Comparison of ENCODE assay signal across 13 cellular contexts in the genomic region with DNA sequence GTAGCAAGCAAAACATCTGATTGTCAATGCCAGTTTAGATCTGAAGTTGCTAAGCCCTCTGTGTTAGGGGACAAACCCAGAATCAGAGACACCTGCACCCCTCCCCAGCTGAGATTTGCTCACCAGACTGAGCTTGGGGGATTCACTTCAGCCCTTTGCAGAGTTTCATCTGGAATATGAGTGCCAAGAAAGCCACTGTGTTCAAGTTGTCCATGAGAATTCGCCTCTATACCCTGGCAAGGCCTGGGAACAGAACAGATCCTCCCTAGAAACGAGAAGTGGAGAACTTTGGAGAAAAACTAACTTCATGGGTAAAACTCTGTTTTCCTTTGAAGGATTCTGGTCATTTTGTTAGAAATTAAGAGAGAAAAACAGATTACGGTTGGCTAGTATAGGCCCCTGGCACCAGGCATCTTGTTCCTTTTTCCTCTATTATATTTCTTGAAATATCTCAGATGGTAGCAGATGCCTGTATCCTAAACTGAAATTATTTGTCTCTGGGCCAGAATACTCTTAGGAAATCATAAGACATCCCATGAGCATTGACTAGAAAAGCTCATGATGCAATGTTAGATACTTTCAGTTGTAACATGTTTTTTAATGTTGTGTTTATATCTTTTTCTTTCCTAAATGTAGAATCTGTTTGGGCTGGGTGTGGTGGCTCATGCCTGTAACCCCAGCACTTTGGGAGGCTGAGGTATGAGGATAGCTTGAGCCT.
DNase-seq lines count a peak whose midpoint lies in the region; ATAC-seq and TF ChIP-seq lines count a peak whose summit lies in the region.
"Had no signal": no experiment of that assay in that cellular context is flagged by ENCODE, and none has a peak within 500 bp of the region (broad histone marks: within the 10 kb centered on the region; RNA-seq: fewer than 3 reads in every experiment).

No MANE protein-coding gene starts in this region.

- H3K9me3 ChIP-seq in SJSA1 (replicated peaks) (no peaks in the 10 kb centered on the region), neutrophil (no peaks in the 10 kb centered on the region), transverse colon (no peaks in the 10 kb centered on the region)

- in situ Hi-C loops in transverse colon (cut with MboI; ENCODE audit: low pct_ligation_motif_present in 1 of 4, low pct_unique_long_range_greater_than_20kb in 1 of 4, low sequenced_read_pairs in 3 of 4): no loop called here

- peaks cover 38% of the 10 kb centered on the region for H3K4me1 ChIP-seq in SJSA1 (replicated peaks)
- H3K4me1 ChIP-seq in neutrophil (ENCODE audit: control insufficient read depth in 1 of 2, insufficient read depth in 1 of 2, low read depth in 1 of 2, low read length in 1 of 2): peaks cover 22 to 26% of the 10 kb centered on the region in 2 experiments
- H3K4me1 ChIP-seq in transverse colon: peaks cover 0 to 22% (median 3%) of the 10 kb centered on the region in 4 donors

- no peak for TF ChIP-seq EP300 in transverse colon (IDR thresholded peaks at IDR 0.05; ENCODE audit: low read depth)

- 73 to 100% methylated on average over 1 to 3 of the region's 3 CpGs for WGBS in transverse colon (ENCODE audit: low coverage in 1 of 2), 2 donors

- DNase-seq in SJSA1 (ENCODE audit: low read depth in 1 of 2, low spot score in 2 of 2) (no peak), fibroblast of pulmonary artery (ENCODE audit: low read depth) (peak; percentile 72), transverse colon (no peak), NCI-H69 (lab: John Stamatoyannopoulos, UW) (no peak), NOMO-1 treated with DMSO at 0.1 percent for 48 hours (lab: John Stamatoyannopoulos, UW; ENCODE audit: unreplicated experiment) (no peak), NCI-H1694 (lab: John Stamatoyannopoulos, UW) (no peak)
- DNase-seq: activated B cell treated with CpG ODN at 0.5 μM for 24 hours; CD8-positive, alpha-beta T cell; NCI-H2171 treated with DMSO at 0.1 percent for 48 hours; occipital lobe; SW 1271 had no signal

- H3K27ac ChIP-seq in SJSA1 (peak overlapping the region; percentile 85), neutrophil (peak overlapping the region; percentile 77), transverse colon (peak overlapping the region; percentile 9 to 70 (median 28))

- TF ChIP-seq CTCF in fibroblast of pulmonary artery (IDR thresholded peaks at IDR 0.05; ENCODE audit: low read length, missing control alignments) (no peak), neutrophil (IDR thresholded peaks at IDR 0.05) (no peak), transverse colon (IDR thresholded peaks at IDR 0.05) (no peak)

- no peaks in the 10 kb centered on the region for H3K27me3 ChIP-seq in SJSA1 (replicated peaks)
- no peaks in the 10 kb centered on the region for H3K27me3 ChIP-seq in neutrophil
- no peaks in the 10 kb centered on the region for H3K27me3 ChIP-seq in transverse colon

- no peak overlapping the region for H3K4me3 ChIP-seq in SJSA1
- H3K4me3 ChIP-seq in fibroblast of pulmonary artery (replicated peaks; ENCODE audit: low read depth, low read length): no peak overlapping the region
- H3K4me3 ChIP-seq in neutrophil (ENCODE audit: low read depth in 1 of 2, low read length in 1 of 2): no peak overlapping the region
- no peak overlapping the region for H3K4me3 ChIP-seq in transverse colon

- H3K36me3 ChIP-seq in SJSA1 (no peaks in the 10 kb centered on the region), neutrophil (no peaks in the 10 kb centered on the region), transverse colon (no peaks in the 10 kb centered on the region)

- intact Hi-C loops in transverse colon (cut with DNase I; ENCODE audit: low total_unique reads): no loop called here

- TF ChIP-seq POLR2A in transverse colon (IDR thresholded peaks at IDR 0.05): no peak

- ATAC-seq in GM18873 (IDR thresholded peaks at IDR 0.05; ENCODE audit: low FRiP score, unreplicated experiment): no peak
- ATAC-seq: CD8-positive, alpha-beta T cell had no signal

Comparison
In these comparisons a context has a peak if more than half of its experiments do, and no peak if none do; other contexts are left out.
1. H3K27ac ChIP-seq: peak in every context shown above with its lines; median percentile 85 in SJSA1; 77 in neutrophil; 28 in transverse colon.